Comparison of ENCODE assay signal across 1 cellular context in genomic region chr6:167826230-167827061, GRCh38.
TF ChIP-seq lines count a peak whose summit lies in the region.

Gene AFDN, plus strand, starts transcription at chr6:167826911. Its CDS starts 222 bp downstream, at chr6:167827133.

TF ChIP-seq in K562, 482 proteins besides CTCF, POLR2A, EP300 and RAD21 (continued from another document and continues in another):
- TF ChIP-seq ZNF398 (CRISPR knock-in tag; IDR thresholded peaks at IDR 0.05) (no peak), HDAC2 (IDR thresholded peaks at IDR 0.05) (peak; percentile 43; the same call in 1 of the 2 replicates), DEAF1 (CRISPR knock-in tag; IDR thresholded peaks at IDR 0.05) (no peak), CEBPZ (IDR thresholded peaks at IDR 0.05; ENCODE audit: borderline replicate concordance, low read depth, low read length) (no peak), ETV6 (IDR thresholded peaks at IDR 0.05; ENCODE audit: borderline replicate concordance in 1 of 2, low read depth in 2 of 2, low read length in 1 of 2) (no peak), ETV6 (CRISPR knock-in tag; IDR thresholded peaks at IDR 0.05; ENCODE audit: borderline replicate concordance) (no peak), CCAR2 (IDR thresholded peaks at IDR 0.05; ENCODE audit: low read depth, low read length) (no peak), ZNF143 (CRISPR knock-in tag; IDR thresholded peaks at IDR 0.05) (peak; percentile 57), RBM14 (IDR thresholded peaks at IDR 0.05; ENCODE audit: borderline replicate concordance, insufficient read depth, low read depth, low read length) (0 out of 2 replicates have a peak, but pooled peaks have one; percentile 45), DLX4 (CRISPR knock-in tag; IDR thresholded peaks at IDR 0.05) (no peak), TEAD1 (CRISPR knock-in tag; IDR thresholded peaks at IDR 0.05) (0 out of 4 replicates have a peak, but pooled peaks of 1 of the 2 experiments have one; percentile 53), RCOR1 (IDR thresholded peaks at IDR 0.05; ENCODE audit: borderline replicate concordance in 1 of 2, low read depth in 2 of 2, low read length in 2 of 2) (peak in 1 of 2 experiments; percentile 54; a peak in 1 of 4 replicates), NFIC (IDR thresholded peaks at IDR 0.05) (peak; percentile 64), ZNF444 (CRISPR knock-in tag; IDR thresholded peaks at IDR 0.05) (no peak), POLR2G (IDR thresholded peaks at IDR 0.05; ENCODE audit: low read depth, low read length) (peak; percentile 77), CBX3 (IDR thresholded peaks at IDR 0.05; ENCODE audit: borderline replicate concordance in 1 of 2, low read length in 2 of 2) (no peak), CHAMP1 (IDR thresholded peaks at IDR 0.05) (no peak), ELF2 (CRISPR knock-in tag; IDR thresholded peaks at IDR 0.05) (no peak), TAF7 (tag; IDR thresholded peaks at IDR 0.05) (no peak), ZNF830 (CRISPR knock-in tag; IDR thresholded peaks at IDR 0.05) (no peak), NR2C2 (CRISPR knock-in tag; IDR thresholded peaks at IDR 0.05) (0 out of 2 replicates have a peak, but pooled peaks have one; percentile 20), NR2C2 (tag; IDR thresholded peaks at IDR 0.05) (no peak), ZBTB5 (IDR thresholded peaks at IDR 0.05) (peak; percentile 30; the same call in 1 of the 2 replicates), GMEB1 (CRISPR knock-in tag; IDR thresholded peaks at IDR 0.05) (peak; percentile 91), NR3C1 (CRISPR knock-in tag; IDR thresholded peaks at IDR 0.05) (no peak), ZNF12 (CRISPR knock-in tag; IDR thresholded peaks at IDR 0.05) (0 out of 2 replicates have a peak, but pooled peaks have one; percentile 23), ZNF318 (IDR thresholded peaks at IDR 0.05; ENCODE audit: borderline replicate concordance in 1 of 2, low read depth in 1 of 2) (no peak), ZNF311 (CRISPR knock-in tag; IDR thresholded peaks at IDR 0.05) (no peak), TEAD2 (tag; IDR thresholded peaks at IDR 0.05) (no peak), SUPT5H (IDR thresholded peaks at IDR 0.05) (no peak), SAP30 (IDR thresholded peaks at IDR 0.05; ENCODE audit: borderline replicate concordance, insufficient read depth, low read depth, low read length, poor library complexity, severe bottlenecking) (peak; percentile 45), ZNF121 (CRISPR knock-in tag; conservative IDR thresholded peaks at IDR 0.05) (no peak), FOXA3 (CRISPR knock-in tag; conservative IDR thresholded peaks at IDR 0.05 in 1 of 2, IDR thresholded peaks at IDR 0.05 in 1 of 2) (peak in 1 of 2 experiments; percentile 72; a peak in 1 of 4 replicates), KDM5B (IDR thresholded peaks at IDR 0.05; ENCODE audit: insufficient replicate concordance, low read depth, low read length) (peak; percentile 44), HNRNPLL (IDR thresholded peaks at IDR 0.05; ENCODE audit: low read depth, low read length, poor library complexity, severe bottlenecking) (no peak), SMAD4 (CRISPR knock-in tag; conservative IDR thresholded peaks at IDR 0.05) (0 out of 2 replicates have a peak, but pooled peaks have one; percentile 73), ARID1B (IDR thresholded peaks at IDR 0.05) (peak; percentile 16; the same call in 1 of the 2 replicates), ARHGAP35 (IDR thresholded peaks at IDR 0.05; ENCODE audit: partially characterized antibody) (no peak), ZNF316 (IDR thresholded peaks at IDR 0.05) (no peak)
